ENCODE assay signal across 12 cellular contexts in genomic region chr4:54498661-54499111, GRCh38.
DNase-seq lines count a peak whose midpoint lies in the region; ATAC-seq, FAIRE-seq and TF ChIP-seq lines count a peak whose summit lies in the region.
"Had no signal": no experiment of that assay in that cellular context is flagged by ENCODE, and none has a peak within 500 bp of the region (broad histone marks: within the 10 kb centered on the region; RNA-seq: fewer than 3 reads in every experiment).

No MANE protein-coding gene starts in this region.

- H2AK5ac ChIP-seq in trophoblast cell (ENCODE audit: low read length): no peak overlapping the region

- H3K9me3 ChIP-seq in trophoblast cell (ENCODE audit: insufficient read depth, low read depth, low read length): no peaks in the 10 kb centered on the region

- H4K91ac ChIP-seq in trophoblast cell (ENCODE audit: low read depth, low read length): no peak overlapping the region

- no peaks in the 10 kb centered on the region for H3K36me3 ChIP-seq in GM23338 (ENCODE audit: insufficient read depth)
- H3K36me3 ChIP-seq in trophoblast cell (ENCODE audit: control insufficient read depth in 1 of 2, insufficient read depth in 2 of 2, low read length in 2 of 2): no peaks in the 10 kb centered on the region

- H2BK5ac ChIP-seq in trophoblast cell (ENCODE audit: low read depth, low read length, poor library complexity): no peak overlapping the region

- H3K9ac ChIP-seq in trophoblast cell (ENCODE audit: low read length): no peak overlapping the region

- no peak; the same call in 2 of the 3 replicates for ATAC-seq in GM23338
- ATAC-seq: left cardiac atrium, T-helper 17 cell had no signal

- H3K9me3 Mint-ChIP-seq in GM23338: no peaks in the 10 kb centered on the region; the same call in 1 of the 3 replicates

- no peak overlapping the region for H3K18ac ChIP-seq in trophoblast cell (ENCODE audit: low read length)

- H3K4me3 ChIP-seq in GM23338 (no peak overlapping the region), epithelial cell of proximal tubule (ENCODE audit: low read depth, low read length) (no peak overlapping the region), trophoblast cell (ENCODE audit: low read depth, low read length) (no peak overlapping the region)

- H3F3A ChIP-seq in GM23338 (replicated peaks; ENCODE audit: low read depth): no peaks in the 10 kb centered on the region

- peaks cover 19% of the 10 kb centered on the region for H3K4me1 Mint-ChIP-seq in GM23338
- H3K4me1 Mint-ChIP-seq: T-helper 17 cell had no signal

- H4K12ac ChIP-seq in trophoblast cell (ENCODE audit: low read depth, low read length): no peak overlapping the region

- H3K4me1 ChIP-seq in GM23338 (ENCODE audit: insufficient read depth) (peaks cover 10% of the 10 kb centered on the region), trophoblast cell (ENCODE audit: control insufficient read depth in 1 of 2, insufficient read depth in 2 of 2, low read length in 2 of 2) (peaks cover 14 to 32% of the 10 kb centered on the region in 2 experiments)

- no peak overlapping the region for H3K14ac ChIP-seq in trophoblast cell (ENCODE audit: low read length)

- H3K36me3 Mint-ChIP-seq in GM23338 (ENCODE audit: low read depth): no peaks in the 10 kb centered on the region

- peaks cover 4% of the 10 kb centered on the region for H3K27me3 Mint-ChIP-seq in GM23338 (ENCODE audit: insufficient read depth, low read depth, poor library complexity)

- no peak overlapping the region for H2BK120ac ChIP-seq in trophoblast cell (ENCODE audit: insufficient read depth, low read length, poor library complexity)

- no peaks in the 10 kb centered on the region for H3K79me2 ChIP-seq in GM23338 (replicated peaks; ENCODE audit: insufficient read depth)
- no peaks in the 10 kb centered on the region for H3K79me2 ChIP-seq in trophoblast cell (ENCODE audit: control insufficient read depth, insufficient read depth, low read length, poor library complexity)

- DNase-seq in GM23338 (ENCODE audit: low spot score) (peak; percentile 8), RCC 7860 (ENCODE audit: low spot score) (peak; percentile 99), epithelial cell of proximal tubule (ENCODE audit: low read depth) (peak; percentile 39), trophoblast cell (peak; percentile 74 to 83), medulla oblongata (ENCODE audit: extremely low spot score) (no peak), GM19240 (ENCODE audit: insufficient read length, low spot score) (no peak), inferior parietal cortex (ENCODE audit: extremely low spot score) (no peak), cerebellar nuclear complex (lab: John Stamatoyannopoulos, UW) (no peak)
- DNase-seq: left cardiac atrium, NCI-H82, substantia nigra, T-helper 17 cell had no signal

- no peaks in the 10 kb centered on the region for H3K27me3 ChIP-seq in GM23338 (ENCODE audit: insufficient read depth)
- no peaks in the 10 kb centered on the region for H3K27me3 ChIP-seq in trophoblast cell (ENCODE audit: insufficient read depth, low read length)

- H3K79me1 ChIP-seq in trophoblast cell (ENCODE audit: low read length): peaks cover 6% of the 10 kb centered on the region

- H3K23ac ChIP-seq in trophoblast cell (ENCODE audit: low read length): no peak overlapping the region

- no CpG with 5 or more reads among the region's 1 CpG for WGBS in trophoblast cell (ENCODE audit: extremely low coverage, insufficient coverage, insufficient read length)

- H4K20me1 ChIP-seq in GM23338 (replicated peaks; ENCODE audit: insufficient read depth): no peaks in the 10 kb centered on the region

- no peak overlapping the region for H3K4ac ChIP-seq in trophoblast cell (ENCODE audit: low read depth, low read length)

- H3K27ac Mint-ChIP-seq in GM23338: no peak overlapping the region
- H3K27ac Mint-ChIP-seq: T-helper 17 cell had no signal

- H3K4me3 Mint-ChIP-seq in GM23338: no peak overlapping the region
- H3K4me3 Mint-ChIP-seq: T-helper 17 cell had no signal

- H2BK12ac ChIP-seq in trophoblast cell (ENCODE audit: low read length): peak overlapping the region; percentile 43

- peaks cover 3% of the 10 kb centered on the region; the same call in 1 of the 2 replicates for H3K9me2 ChIP-seq in GM23338 (ENCODE audit: insufficient read depth)

- FAIRE-seq in RCC 7860 (lab: Jason Lieb, UNC): peak; percentile 99

- H3K27ac ChIP-seq in GM23338 (ENCODE audit: low read depth) (no peak overlapping the region), trophoblast cell (ENCODE audit: low read depth, low read length) (peak overlapping the region; percentile 63)

- H2AFZ ChIP-seq in GM23338 (no peak overlapping the region), trophoblast cell (ENCODE audit: insufficient read depth, low read length, poor library complexity) (no peak overlapping the region)

- H4K8ac ChIP-seq in trophoblast cell (ENCODE audit: low read depth, low read length): no peak overlapping the region

- H3K4me2 ChIP-seq in GM23338 (no peak overlapping the region), trophoblast cell (ENCODE audit: low read length) (no peak overlapping the region)

- no peak for TF ChIP-seq CTCF in GM23338 (conservative IDR thresholded peaks at IDR 0.05; ENCODE audit: low read depth in 2 of 2)
- no peak for TF ChIP-seq CTCF in epithelial cell of proximal tubule (conservative IDR thresholded peaks at IDR 0.05; ENCODE audit: low read depth, low read length)

TF ChIP-seq in GM23338, 12 proteins besides CTCF, POLR2A, EP300 and RAD21 (continues in another document):
- no peak for TF ChIP-seq CREB1 (CRISPR knock-in tag; IDR thresholded peaks at IDR 0.05; ENCODE audit: low read depth)
- TF ChIP-seq ZNF114 (CRISPR knock-in tag; IDR thresholded peaks at IDR 0.05): no peak
- no peak for TF ChIP-seq STAT1 (IDR thresholded peaks at IDR 0.05; ENCODE audit: unreplicated experiment)
- no peak for TF ChIP-seq ETS1 (IDR thresholded peaks at IDR 0.05)
- no peak for TF ChIP-seq ZNF462 (CRISPR knock-in tag; IDR thresholded peaks at IDR 0.05)

Comparison
In these comparisons a context has a peak if more than half of its experiments do, and no peak if none do; other contexts are left out.
1. DNase-seq: peak in GM23338 (single experiment), RCC 7860 (single experiment), epithelial cell of proximal tubule (single experiment) and trophoblast cell (2 of 2); none in medulla oblongata (single experiment), GM19240 (single experiment), inferior parietal cortex (single experiment) and cerebellar nuclear complex (0 of 2).